ENCODE assay signal across 9 cellular contexts in the genomic region with DNA sequence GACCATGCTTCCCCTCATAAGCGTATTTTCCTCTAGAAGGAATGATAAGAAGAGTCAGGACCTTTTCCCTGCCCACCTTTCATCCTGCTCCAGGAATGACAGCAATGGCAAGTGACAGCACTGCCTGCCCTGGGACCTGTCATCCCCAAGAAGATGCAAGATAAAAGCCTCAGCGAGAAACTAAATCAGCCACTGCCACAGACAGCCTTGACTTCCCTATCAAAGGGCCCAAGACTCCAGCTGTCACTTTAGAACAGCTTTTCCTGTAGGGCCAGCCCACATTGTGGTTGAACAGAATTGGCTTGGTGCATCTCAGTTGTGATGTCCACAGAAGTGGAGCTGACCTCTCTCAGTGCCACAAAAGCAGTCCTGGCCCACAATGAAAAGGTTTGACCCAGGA. TPM values are rescaled to one million over a fixed set of nuclear protein-coding genes. Genes with fewer than 3 reads are reported as not detected.
DNase-seq lines count a peak whose midpoint lies in the region; ATAC-seq, FAIRE-seq and TF ChIP-seq lines count a peak whose summit lies in the region.
"Had no signal": no experiment of that assay in that cellular context is flagged by ENCODE, and none has a peak within 500 bp of the region (broad histone marks: within the 10 kb centered on the region; RNA-seq: fewer than 3 reads in every experiment).

No MANE protein-coding gene starts in this region.

- TF ChIP-seq POLR2A in erythroblast (IDR thresholded peaks at IDR 0.05; ENCODE audit: low read length) (no peak), gastrocnemius medialis (IDR thresholded peaks at IDR 0.05) (no peak)

- TF ChIP-seq CTCF in Panc1 (IDR thresholded peaks at IDR 0.05): no peak
- TF ChIP-seq CTCF in gastrocnemius medialis (IDR thresholded peaks at IDR 0.05 in 4 of 5, conservative IDR thresholded peaks at IDR 0.05 in 1 of 5): no peak

- H3K4me1 ChIP-seq in Panc1 (ENCODE audit: control insufficient read depth, insufficient read depth, low read length): peaks cover 5% of the 10 kb centered on the region; the same call in 1 of the 2 replicates
- peaks cover 11 to 23% of the 10 kb centered on the region in 2 donors for H3K4me1 ChIP-seq in gastrocnemius medialis

- CTCF ChIA-PET in Panc1 (lab: Charles Lee): no interaction called here

- peak overlapping the region; percentile 79 to 95 for H3K4me3 ChIP-seq in Panc1 (ENCODE audit: low read depth in 2 of 2, low read length in 2 of 2)
- H3K4me3 ChIP-seq in gastrocnemius medialis: peak overlapping the region in 3 of 4 donors; percentile 87 to 91 (median 89)

- H3K36me3 ChIP-seq in Panc1 (ENCODE audit: control insufficient read depth, insufficient read depth, low read length) (no peaks in the 10 kb centered on the region; the same call in 1 of the 2 replicates), gastrocnemius medialis (no peaks in the 10 kb centered on the region)

- FAIRE-seq in GM19239 (lab: Jason Lieb, UNC): peak; percentile 57

- POLR2A ChIA-PET in Panc1 (lab: Charles Lee): no interaction called here

- H3K9me3 ChIP-seq in Panc1 (ENCODE audit: control insufficient read depth, insufficient read depth, low read depth, low read length) (no peaks in the 10 kb centered on the region), gastrocnemius medialis (no peaks in the 10 kb centered on the region)

- in situ Hi-C loops in Panc1 (cut with HindIII; ENCODE audit: low pct_unique_long_range_greater_than_20kb, low sequenced_read_pairs): no loop called here
- in situ Hi-C loops in gastrocnemius medialis (cut with MboI; ENCODE audit: low sequenced_read_pairs in 4 of 4): loop anchor here in 1 of 4 donors (10.0 kb wide), 1 partner anchor 82 kb away; a partner anchor contains a TSS

- H3K27me3 ChIP-seq in Panc1 (ENCODE audit: control insufficient read depth, insufficient read depth, low read length) (no peaks in the 10 kb centered on the region), gastrocnemius medialis (no peaks in the 10 kb centered on the region)

- DNase-seq in GM19239 (ENCODE audit: insufficient read length, low spot score): no peak
- no peak for DNase-seq in Panc1 (ENCODE audit: low read depth, low spot score)
- DNase-seq in erythroblast (lab: John Stamatoyannopoulos, UW): peak; percentile 81 to 89
- DNase-seq in gastrocnemius medialis: no peak
- DNase-seq in H4 (ENCODE audit: low spot score): no peak
- DNase-seq in NCI-H510A (lab: John Stamatoyannopoulos, UW): no peak
- DNase-seq: effector CD4-positive, alpha-beta T cell had no signal

- BruUV-seq in Panc1 (replicated peaks; lab: Mats Ljungman, UMichigan): no TSS peak

- no peak for ATAC-seq in Panc1
- ATAC-seq in gastrocnemius medialis: no peak
- ATAC-seq in HG03565 (IDR thresholded peaks at IDR 0.05; ENCODE audit: unreplicated experiment): no peak
- no peak for ATAC-seq in HG03025 (IDR thresholded peaks at IDR 0.05; ENCODE audit: low FRiP score, unreplicated experiment)

- H3K27ac ChIP-seq in Panc1 (ENCODE audit: low read length): peak overlapping the region; percentile 92
- H3K27ac ChIP-seq in gastrocnemius medialis: peak overlapping the region in 3 of 4 donors; percentile 90 to 95 (median 92)

- intact Hi-C loops in Panc1 (cut with micrococcal nuclease; ENCODE audit: unreplicated experiment): no loop called here
- intact Hi-C loops in gastrocnemius medialis (cut with DNase I; ENCODE audit: low total_unique reads): loop anchor here (5.0 kb wide), 1 partner anchor 985 kb away; a partner anchor contains a TSS

RNA-seq across cellular contexts. Expression of a gene that starts 1.1 kb away (rescaled TPM):
- total RNA-seq in Panc1 (2021; ENCODE audit: unreplicated experiment) (75.8 TPM), gastrocnemius medialis (10 to 100 TPM in 1 of 4 donors, 1 to 10 TPM in 3; 8.3 to 12.1 (median 9.2) TPM)
- 61.5 TPM for polyA plus RNA-seq in Panc1 (2012; ENCODE audit: insufficient read length)
- total RNA-seq in H4 (2014; rRNA removed; shearing (Covaris generic)): 134 and 136 TPM in 2 replicates

RNA-seq across cellular contexts. Expression of a gene that starts 30.7 kb away (rescaled TPM):
- total RNA-seq in Panc1 (2021; ENCODE audit: unreplicated experiment) (not detected), gastrocnemius medialis (not detected)
- polyA plus RNA-seq in Panc1 (2012; ENCODE audit: insufficient read length): not detected
- not detected in 2 replicates for total RNA-seq in H4 (2014; rRNA removed; shearing (Covaris generic))

RNA-seq across cellular contexts. Expression of a gene that starts 36.5 kb away (rescaled TPM):
- 165 TPM for total RNA-seq in Panc1 (2021; ENCODE audit: unreplicated experiment)
- polyA plus RNA-seq in Panc1 (2012; ENCODE audit: insufficient read length): 231 TPM
- total RNA-seq in gastrocnemius medialis: 10 to 100 TPM; 21.8 to 62.8 (median 44.1) TPM
- 975 and 1,019 TPM in 2 replicates for total RNA-seq in H4 (2014; rRNA removed; shearing (Covaris generic))

Comparison
In these comparisons a context has a peak if more than half of its experiments do, and no peak if none do; other contexts are left out.
1. DNase-seq: peak in erythroblast (2 of 2); none in GM19239 (single experiment), Panc1 (single experiment), gastrocnemius medialis (0 of 2), H4 (single experiment) and NCI-H510A (single experiment).